Comparison of ENCODE assay signal across 1 cellular context in genomic region chr1:89358287-89358893, GRCh38.
TF ChIP-seq lines count a peak whose summit lies in the region.

No MANE protein-coding gene starts in this region.

TF ChIP-seq in neural cell, 6 proteins besides CTCF, POLR2A, EP300 and RAD21:
- TF ChIP-seq TAF1 (IDR thresholded peaks at IDR 0.05; ENCODE audit: low read depth) (no peak), SMC3 (conservative IDR thresholded peaks at IDR 0.05; ENCODE audit: poor library complexity) (peak; percentile 85)
